In genomic region chr5:84622485-84622884, GRCh38 we compare ENCODE assay signal across 16 cellular contexts.
"Had no signal": no experiment of that assay in that cellular context is flagged by ENCODE, and none has a peak within 500 bp of the region (broad histone marks: within the 10 kb centered on the region; RNA-seq: fewer than 3 reads in every experiment).

No MANE protein-coding gene starts in this region.

- H3K9me3 ChIP-seq: colonic mucosa, ovary, right atrium auricular region, sigmoid colon had no signal

- H3K36me3 ChIP-seq: colonic mucosa, ovary, right atrium auricular region, sigmoid colon had no signal

- H3K4me2 ChIP-seq: hepatocyte had no signal

- H3K27me3 ChIP-seq: colonic mucosa, foreskin keratinocyte, hepatocyte, ovary, right atrium auricular region, sigmoid colon had no signal

- H3K79me2 ChIP-seq: hepatocyte had no signal

- DNase-seq: colonic mucosa; dermis blood vessel endothelial cell; foreskin keratinocyte; kidney; left cardiac atrium; mammary epithelial cell; nucleus accumbens; ovary; sigmoid colon; small intestine; stimulated activated CD4-positive, alpha-beta T cell treated with anti-CD3 and anti-CD28 coated beads, Interleukin-2, amount 100 ng/mL, for 48 hours; stimulated activated naive CD4-positive, alpha-beta T cell treated with Interleukin-2 at 50 U/mL for 16 hours; trophoblast cell had no signal

- H3K4me3 ChIP-seq: colonic mucosa, hepatocyte, ovary, right atrium auricular region, sigmoid colon had no signal

- H3K27ac ChIP-seq: colonic mucosa, foreskin keratinocyte, hepatocyte, ovary, right atrium auricular region, sigmoid colon had no signal

- ATAC-seq: foreskin keratinocyte; left cardiac atrium; naive thymus-derived CD4-positive, alpha-beta T cell had no signal

- H3K4me1 ChIP-seq: colonic mucosa, foreskin keratinocyte, right atrium auricular region had no signal

- H2AFZ ChIP-seq: hepatocyte had no signal
